12 cellular contexts compared by ENCODE assay signal in genomic region chr22:45082795-45083194, GRCh38.
DNase-seq lines count a peak whose midpoint lies in the region; ATAC-seq and TF ChIP-seq lines count a peak whose summit lies in the region.
"Had no signal": no experiment of that assay in that cellular context is flagged by ENCODE, and none has a peak within 500 bp of the region (broad histone marks: within the 10 kb centered on the region; RNA-seq: fewer than 3 reads in every experiment).

No MANE protein-coding gene starts in this region.

- H3K4me3 Mint-ChIP-seq in activated naive CD8-positive, alpha-beta T cell treated with anti-CD3 and anti-CD28 coated beads, Interleukin-2, amount 50 U/mL, for 24 hours, result no peak overlapping the region
- no peak overlapping the region for H3K4me3 Mint-ChIP-seq in activated naive CD8-positive, alpha-beta T cell treated with anti-CD3 and anti-CD28 coated beads for 36 hours
- no peak overlapping the region for H3K4me3 Mint-ChIP-seq in endodermal cell
- H3K4me3 Mint-ChIP-seq in type B pancreatic cell, result no peak overlapping the region
- H3K4me3 Mint-ChIP-seq: CD8-positive, alpha-beta T cell had no signal

- intact Hi-C loops in tibial artery (cut with DNase I; ENCODE audit: low total_unique reads), result no loop called here

- H3K36me3 ChIP-seq in endodermal cell (ENCODE audit: control insufficient read depth, insufficient read depth, low read length) (no peaks in the 10 kb centered on the region), tibial artery (no peaks in the 10 kb centered on the region)
- H3K36me3 ChIP-seq: gastroesophageal sphincter, vagina had no signal

- peaks cover 43% of the 10 kb centered on the region for H3K27me3 Mint-ChIP-seq in activated naive CD8-positive, alpha-beta T cell treated with anti-CD3 and anti-CD28 coated beads, Interleukin-2, amount 50 U/mL, for 24 hours
- H3K27me3 Mint-ChIP-seq in activated naive CD8-positive, alpha-beta T cell treated with anti-CD3 and anti-CD28 coated beads for 36 hours, result peaks cover 28% of the 10 kb centered on the region
- peaks cover 4% of the 10 kb centered on the region for H3K27me3 Mint-ChIP-seq in endodermal cell (ENCODE audit: insufficient read depth)
- peaks cover 43% of the 10 kb centered on the region for H3K27me3 Mint-ChIP-seq in type B pancreatic cell

- 54 to 58% methylated on average over 3 to 9 of the region's 9 CpGs for WGBS in endodermal cell (ENCODE audit: insufficient coverage in 1 of 2, insufficient read length in 1 of 2), 2 experiments

- ATAC-seq in activated naive CD8-positive, alpha-beta T cell treated with anti-CD3 and anti-CD28 coated beads, Interleukin-2, amount 50 U/mL, for 24 hours, result peak; percentile 24
- ATAC-seq in GM19467 (IDR thresholded peaks at IDR 0.05; ENCODE audit: unreplicated experiment) (no peak), HG02623 (IDR thresholded peaks at IDR 0.05; ENCODE audit: unreplicated experiment) (no peak)
- ATAC-seq: CD8-positive, alpha-beta T cell; gastroesophageal sphincter had no signal

- no peaks in the 10 kb centered on the region for H3K27me3 ChIP-seq in endodermal cell (ENCODE audit: control insufficient read depth, insufficient read depth, low read length, poor library complexity, severe bottlenecking)
- peaks cover 0 to 55% of the 10 kb centered on the region in 2 donors for H3K27me3 ChIP-seq in tibial artery
- H3K27me3 ChIP-seq: vagina had no signal

- peaks cover 2% of the 10 kb centered on the region for H3K36me3 Mint-ChIP-seq in activated naive CD8-positive, alpha-beta T cell treated with anti-CD3 and anti-CD28 coated beads, Interleukin-2, amount 50 U/mL, for 24 hours (ENCODE audit: low read depth)
- H3K36me3 Mint-ChIP-seq in activated naive CD8-positive, alpha-beta T cell treated with anti-CD3 and anti-CD28 coated beads for 36 hours, result no peaks in the 10 kb centered on the region
- H3K36me3 Mint-ChIP-seq in endodermal cell (ENCODE audit: low read depth) (no peaks in the 10 kb centered on the region), type B pancreatic cell (peaks cover 4% of the 10 kb centered on the region)
- H3K36me3 Mint-ChIP-seq: CD8-positive, alpha-beta T cell had no signal

- H3K9me3 ChIP-seq in endodermal cell (ENCODE audit: control insufficient read depth, low read length), result no peaks in the 10 kb centered on the region
- H3K9me3 ChIP-seq in tibial artery, result no peaks in the 10 kb centered on the region
- H3K9me3 ChIP-seq: gastroesophageal sphincter, vagina had no signal

- H3K9ac ChIP-seq in endodermal cell (ENCODE audit: extremely low read depth, low read length, poor library complexity, severe bottlenecking), result no peak overlapping the region

- H3K4me1 Mint-ChIP-seq in activated naive CD8-positive, alpha-beta T cell treated with anti-CD3 and anti-CD28 coated beads, Interleukin-2, amount 50 U/mL, for 24 hours, result peaks cover 19% of the 10 kb centered on the region
- peaks cover 5% of the 10 kb centered on the region for H3K4me1 Mint-ChIP-seq in activated naive CD8-positive, alpha-beta T cell treated with anti-CD3 and anti-CD28 coated beads for 36 hours
- peaks cover 37% of the 10 kb centered on the region for H3K4me1 Mint-ChIP-seq in endodermal cell
- no peaks in the 10 kb centered on the region for H3K4me1 Mint-ChIP-seq in type B pancreatic cell (ENCODE audit: unreplicated experiment)

- no peak overlapping the region for H3K27ac ChIP-seq in endodermal cell (ENCODE audit: low read depth, low read length)
- no peak overlapping the region for H3K27ac ChIP-seq in tibial artery
- H3K27ac ChIP-seq: gastroesophageal sphincter, vagina had no signal

- no peak overlapping the region for H3K27ac Mint-ChIP-seq in activated naive CD8-positive, alpha-beta T cell treated with anti-CD3 and anti-CD28 coated beads, Interleukin-2, amount 50 U/mL, for 24 hours
- H3K27ac Mint-ChIP-seq in activated naive CD8-positive, alpha-beta T cell treated with anti-CD3 and anti-CD28 coated beads for 36 hours, result no peak overlapping the region
- H3K27ac Mint-ChIP-seq in endodermal cell, result no peak overlapping the region
- H3K27ac Mint-ChIP-seq in type B pancreatic cell, result no peak overlapping the region
- H3K27ac Mint-ChIP-seq: CD8-positive, alpha-beta T cell had no signal

- H3K4me1 ChIP-seq in endodermal cell (ENCODE audit: control insufficient read depth, insufficient read depth, low read length), result peaks cover 3% of the 10 kb centered on the region
- no peaks in the 10 kb centered on the region for H3K4me1 ChIP-seq in tibial artery
- H3K4me1 ChIP-seq: gastroesophageal sphincter had no signal

- H3K9me3 Mint-ChIP-seq in activated naive CD8-positive, alpha-beta T cell treated with anti-CD3 and anti-CD28 coated beads, Interleukin-2, amount 50 U/mL, for 24 hours, result peaks cover 6% of the 10 kb centered on the region
- H3K9me3 Mint-ChIP-seq in activated naive CD8-positive, alpha-beta T cell treated with anti-CD3 and anti-CD28 coated beads for 36 hours, result no peaks in the 10 kb centered on the region
- H3K9me3 Mint-ChIP-seq in endodermal cell (peaks cover 5% of the 10 kb centered on the region), type B pancreatic cell (peaks cover 6% of the 10 kb centered on the region)

- no peak for TF ChIP-seq POLR2A in NB4 (IDR thresholded peaks at IDR 0.05; ENCODE audit: extremely low read depth, insufficient read length)

- TF ChIP-seq CTCF in NB4 (IDR thresholded peaks at IDR 0.05; ENCODE audit: low read depth, low read length) (peak; percentile 30), endodermal cell (conservative IDR thresholded peaks at IDR 0.05) (peak; percentile 73), type B pancreatic cell (conservative IDR thresholded peaks at IDR 0.05) (peak; percentile 51), tibial artery (IDR thresholded peaks at IDR 0.05) (no peak)

- H3K4me3 ChIP-seq in NB4 (ENCODE audit: low read depth, low read length) (no peak overlapping the region), endodermal cell (ENCODE audit: low read length) (no peak overlapping the region), tibial artery (no peak overlapping the region)
- H3K4me3 ChIP-seq: gastroesophageal sphincter, vagina had no signal

- DNase-seq in activated naive CD8-positive, alpha-beta T cell treated with anti-CD3 and anti-CD28 coated beads, Interleukin-2, amount 50 U/mL, for 24 hours, result peak; percentile 34
- DNase-seq in activated naive CD8-positive, alpha-beta T cell treated with anti-CD3 and anti-CD28 coated beads for 36 hours, result no peak
- peak; percentile 32 for DNase-seq in NB4 (ENCODE audit: low read depth)
- DNase-seq in endodermal cell, result peak; percentile 87
- DNase-seq in type B pancreatic cell (ENCODE audit: extremely low spot score, unreplicated experiment), result no peak
- DNase-seq in tibial artery, result no peak
- DNase-seq: CD8-positive, alpha-beta T cell; NCI-H2029 had no signal

Comparison
In these comparisons a context has a peak if more than half of its experiments do, and no peak if none do; other contexts are left out.
1. DNase-seq: peak in activated naive CD8-positive, alpha-beta T cell treated with anti-CD3 and anti-CD28 coated beads, Interleukin-2, amount 50 U/mL, for 24 hours (single experiment), NB4 (single experiment) and endodermal cell (single experiment); none in activated naive CD8-positive, alpha-beta T cell treated with anti-CD3 and anti-CD28 coated beads for 36 hours (single experiment), type B pancreatic cell (single experiment) and tibial artery (0 of 2).
2. CTCF ChIP-seq: peak in NB4 (single experiment), endodermal cell (single experiment) and type B pancreatic cell (single experiment); none in tibial artery (0 of 2).